Comparison of ENCODE assay signal across 8 cellular contexts in genomic region chr17:73595068-73595865, GRCh38.
DNase-seq lines count a peak whose midpoint lies in the region; ATAC-seq lines count a peak whose summit lies in the region.

No MANE protein-coding gene starts in this region.

- DNase-seq in COR-L47 (lab: John Stamatoyannopoulos, UW) (peak; percentile 53), HPDE6-E6E7 (ENCODE audit: extremely low spot score) (peak; percentile 33), left kidney (ENCODE audit: low read depth, low spot score) (peak; percentile 77), NCI-H2227 (lab: John Stamatoyannopoulos, UW; ENCODE audit: unreplicated experiment) (no peak), NCI-H1105 (lab: John Stamatoyannopoulos, UW) (no peak)
- peak; percentile 67 to 72 for DNase-seq in activated T-cell treated with anti-CD3 and anti-CD28 coated beads, Interleukin-2, amount 50 U/mL, for 48 hours
- no peak for DNase-seq in effector CD4-positive, alpha-beta T cell

- ATAC-seq in HG02970 (IDR thresholded peaks at IDR 0.05; ENCODE audit: low FRiP score, unreplicated experiment): no peak

Comparison
In these comparisons a context has a peak if more than half of its experiments do, and no peak if none do; other contexts are left out.
1. DNase-seq: peak in COR-L47 (single experiment), HPDE6-E6E7 (single experiment), activated T-cell treated with anti-CD3 and anti-CD28 coated beads, Interleukin-2, amount 50 U/mL, for 48 hours (2 of 2) and left kidney (single experiment); none in effector CD4-positive, alpha-beta T cell (single experiment), NCI-H2227 (single experiment) and NCI-H1105 (single experiment).